ENCODE assay signal across 8 cellular contexts in the genomic region with DNA sequence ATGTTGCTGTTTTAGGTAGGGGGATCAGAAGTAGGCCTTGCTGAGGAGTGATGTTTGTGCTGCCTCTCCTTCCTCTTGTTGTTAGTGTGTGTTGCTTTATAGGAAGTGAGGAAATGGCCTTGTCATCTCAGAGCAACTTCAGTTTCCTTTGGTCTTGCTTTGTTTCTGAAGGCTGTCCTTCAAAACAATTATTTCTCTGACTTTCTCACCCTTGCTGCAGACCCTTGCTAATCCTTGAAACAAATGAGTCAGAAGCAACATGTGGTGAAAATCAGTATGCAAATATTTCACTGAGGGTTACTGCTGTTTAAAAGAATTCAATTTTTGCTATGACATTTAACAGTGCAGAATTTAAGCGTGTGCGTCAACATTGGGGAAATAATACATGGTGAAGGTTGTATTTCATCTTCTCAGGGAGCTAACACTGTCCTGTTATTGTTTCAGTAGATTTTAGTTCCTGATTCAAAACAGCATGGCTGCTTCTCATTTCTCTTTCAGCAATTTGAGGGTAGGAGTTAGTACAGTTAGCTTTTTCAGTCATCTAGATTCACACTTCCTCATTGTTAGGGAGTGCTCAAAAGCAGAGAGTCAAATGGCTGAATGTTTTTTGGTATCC. TPM values are rescaled to one million over a fixed set of nuclear protein-coding genes. Genes with fewer than 3 reads are reported as not detected.
DNase-seq lines count a peak whose midpoint lies in the region; ATAC-seq and TF ChIP-seq lines count a peak whose summit lies in the region.

No MANE protein-coding gene starts in this region.

- intact Hi-C loops in activated B cell treated with CpG ODN at 0.5 μM for 24 hours (cut with micrococcal nuclease): loop anchor here (1.0 to 5.0 kb wide), 7 partner anchors 11 to 244 kb away; a partner anchor contains a TSS
- intact Hi-C loops in tibial artery (cut with DNase I; ENCODE audit: low total_unique reads): no loop called here

- no peaks in the 10 kb centered on the region for H3K27me3 ChIP-seq in tibial artery

- no peaks in the 10 kb centered on the region for H3K9me3 ChIP-seq in tibial artery

- CTCF ChIA-PET in activated B cell treated with CpG ODN at 0.5 μM for 24 hours (lab: Charles Lee): interaction anchor here (0.9 to 2.1 kb wide), 4 partner anchors 12 to 102 kb away, joined by 3 to 8 read pairs (median 4); a partner anchor contains a TSS

- H3K9me3 Mint-ChIP-seq in activated B cell treated with CpG ODN at 0.5 μM for 24 hours (no peaks in the 10 kb centered on the region), immature natural killer cell (no peaks in the 10 kb centered on the region), nephron progenitor cell (no peaks in the 10 kb centered on the region)
- H3K9me3 Mint-ChIP-seq in naive thymus-derived CD8-positive, alpha-beta T cell: no peaks in the 10 kb centered on the region

- H3K27ac Mint-ChIP-seq in activated B cell treated with CpG ODN at 0.5 μM for 24 hours: peak overlapping the region; percentile 93
- H3K27ac Mint-ChIP-seq in naive thymus-derived CD8-positive, alpha-beta T cell: peak overlapping the region; percentile 40 to 86 (median 76)
- peak overlapping the region in 3 of 6 donors; percentile 10 to 27 (median 23) for H3K27ac Mint-ChIP-seq in immature natural killer cell
- H3K27ac Mint-ChIP-seq in nephron progenitor cell: no peak overlapping the region

- no peak overlapping the region for H3K4me3 ChIP-seq in tibial artery

- H3K27me3 Mint-ChIP-seq in activated B cell treated with CpG ODN at 0.5 μM for 24 hours (no peaks in the 10 kb centered on the region), immature natural killer cell (ENCODE audit: low read depth in 3 of 3) (peaks cover 0 to 4% (median 0%) of the 10 kb centered on the region in 3 donors), nephron progenitor cell (ENCODE audit: low read depth, poor library complexity) (peaks cover 3% of the 10 kb centered on the region)
- H3K27me3 Mint-ChIP-seq in naive thymus-derived CD8-positive, alpha-beta T cell: no peaks in the 10 kb centered on the region

- DNase-seq in activated B cell treated with CpG ODN at 0.5 μM for 24 hours: no peak
- DNase-seq in naive thymus-derived CD8-positive, alpha-beta T cell: peak in 1 of 10 donors; percentile 18
- no peak for DNase-seq in immature natural killer cell
- no peak for DNase-seq in tibial artery
- no peak for DNase-seq in nephron progenitor cell

- peaks cover 40% of the 10 kb centered on the region for H3K4me1 Mint-ChIP-seq in activated B cell treated with CpG ODN at 0.5 μM for 24 hours
- H3K4me1 Mint-ChIP-seq in naive thymus-derived CD8-positive, alpha-beta T cell: peaks cover 16 to 44% (median 18%) of the 10 kb centered on the region in 4 donors
- peaks cover 0 to 3% of the 10 kb centered on the region in 2 donors for H3K4me1 Mint-ChIP-seq in immature natural killer cell
- H3K4me1 Mint-ChIP-seq in nephron progenitor cell: no peaks in the 10 kb centered on the region

- peaks cover 0 to 20% (median 2%) of the 10 kb centered on the region in 4 donors for H3K4me1 ChIP-seq in tibial artery

- POLR2A ChIA-PET in activated B cell treated with CpG ODN at 0.5 μM for 24 hours (lab: Charles Lee): interaction anchor here (0.7 to 3.5 kb wide), 11 partner anchors 10 to 136 kb away, joined by 3 to 30 read pairs (median 4); a partner anchor contains a TSS
- POLR2A ChIA-PET in naive thymus-derived CD8-positive, alpha-beta T cell (lab: Charles Lee): interaction anchor here (0.6 to 1.2 kb wide), 2 partner anchors 32 to 207 kb away, joined by 3 to 4 read pairs; no protein-coding TSS in a partner anchor

- H3K27ac ChIP-seq in 22Rv1 (peak overlapping the region; percentile 5; the same call in 1 of the 2 replicates), tibial artery (no peak overlapping the region)

- TF ChIP-seq CTCF in 22Rv1 (IDR thresholded peaks at IDR 0.05) (no peak), activated B cell treated with CpG ODN at 0.5 μM for 24 hours (IDR thresholded peaks at IDR 0.05) (no peak), tibial artery (IDR thresholded peaks at IDR 0.05) (no peak), nephron progenitor cell (IDR thresholded peaks at IDR 0.05) (no peak)

- H3K36me3 ChIP-seq in tibial artery: peaks cover 7 to 16% (median 11%) of the 10 kb centered on the region in 3 donors

- peaks cover 54% of the 10 kb centered on the region for H3K36me3 Mint-ChIP-seq in activated B cell treated with CpG ODN at 0.5 μM for 24 hours (ENCODE audit: low read depth)
- peaks cover 0 to 43% (median 29%) of the 10 kb centered on the region in 3 donors for H3K36me3 Mint-ChIP-seq in naive thymus-derived CD8-positive, alpha-beta T cell
- H3K36me3 Mint-ChIP-seq in immature natural killer cell: peaks cover 0 to 5% (median 4%) of the 10 kb centered on the region in 3 donors
- no peaks in the 10 kb centered on the region for H3K36me3 Mint-ChIP-seq in nephron progenitor cell (ENCODE audit: low read depth)

- H3K4me3 Mint-ChIP-seq in activated B cell treated with CpG ODN at 0.5 μM for 24 hours (peak overlapping the region; percentile 59), immature natural killer cell (no peak overlapping the region), nephron progenitor cell (no peak overlapping the region)
- H3K4me3 Mint-ChIP-seq in naive thymus-derived CD8-positive, alpha-beta T cell: peak overlapping the region in 7 of 10 donors; percentile 1 to 44 (median 30)

- peak; percentile 80 for ATAC-seq in GM19043 (IDR thresholded peaks at IDR 0.05; ENCODE audit: low read depth, unreplicated experiment)
- peak; percentile 95 for ATAC-seq in HG03135 (IDR thresholded peaks at IDR 0.05; ENCODE audit: unreplicated experiment)
- ATAC-seq in activated B cell treated with CpG ODN at 0.5 μM for 24 hours (ENCODE audit: low read depth): peak; percentile 90
- peak; percentile 39 to 47 for ATAC-seq in naive thymus-derived CD8-positive, alpha-beta T cell

RNA-seq across cellular contexts. Expression of a gene that starts 13.8 kb away (rescaled TPM):
- 12.6 and 13.5 TPM in 2 replicates for total RNA-seq in activated B cell treated with CpG ODN at 0.5 μM for 24 hours
- 1 to 10 TPM; 4.6 to 6.4 TPM for total RNA-seq in naive thymus-derived CD8-positive, alpha-beta T cell
- 1 to 10 TPM; 2.1 to 3.6 (median 3.0) TPM for polyA plus RNA-seq in naive thymus-derived CD8-positive, alpha-beta T cell
- polyA plus RNA-seq in immature natural killer cell: 1 to 10 TPM in 2 of 3 donors, under 1 TPM in 1; 0.35 to 2.4 (median 1.1) TPM

Comparison
In these comparisons a context has a peak if more than half of its experiments do, and no peak if none do; other contexts are left out.
1. ATAC-seq: peak in every context shown above with its lines; median percentile 95 in HG03135; 90 in activated B cell treated with CpG ODN at 0.5 μM for 24 hours; 80 in GM19043; 43 in naive thymus-derived CD8-positive, alpha-beta T cell.
2. H3K4me3 Mint-ChIP-seq: peak in activated B cell treated with CpG ODN at 0.5 μM for 24 hours (single experiment) and naive thymus-derived CD8-positive, alpha-beta T cell (7 of 10); none in immature natural killer cell (0 of 5) and nephron progenitor cell (single experiment).